ENCODE assay signal across 8 cellular contexts in genomic region chr16:2296662-2297505, GRCh38. TPM values are rescaled to one million over a fixed set of nuclear protein-coding genes. Genes with fewer than 3 reads are reported as not detected.
DNase-seq lines count a peak whose midpoint lies in the region; ATAC-seq, FAIRE-seq and TF ChIP-seq lines count a peak whose summit lies in the region.

No MANE protein-coding gene starts in this region.

- TF ChIP-seq RAD21 in A549 (conservative IDR thresholded peaks at IDR 0.05 in 1 of 2, IDR thresholded peaks at IDR 0.05 in 1 of 2), result peak in 1 of 2 experiments; percentile 64; a peak in 2 of 5 replicates

- DNase-seq in A549 (ENCODE audit: low read depth in 1 of 2, low spot score in 1 of 2), result peak; percentile 22 to 62
- DNase-seq in GM10266 (ENCODE audit: extremely low spot score), result peak; percentile 70
- DNase-seq in glutamatergic neuron, result peak; percentile 45
- peak; percentile 63 for DNase-seq in stimulated activated CD8-positive, alpha-beta memory T cell treated with anti-CD3 and anti-CD28 coated beads, Interleukin-4, amount 100 ng/mL, for 48 hours

- ATAC-seq in A549 (peak; percentile 65 to 90; a peak in 5 of 6 replicates), SK-N-SH treated with all-trans-retinoic acid at 6 μM for 48 hours (peak; percentile 88), GM21447 (IDR thresholded peaks at IDR 0.05; ENCODE audit: unreplicated experiment) (no peak), GM18909 (IDR thresholded peaks at IDR 0.05; ENCODE audit: poor library complexity, unreplicated experiment) (no peak)
- no peak for ATAC-seq in stimulated activated memory B cell treated with anti-CD40 and anti-IgM and Interleukin-4, amounts not matched to agents 10 μg/mL and 1 μg/mL and 100 μg/mL, for 72 hours

- 85% methylated on average over 21 of the region's 23 CpGs for WGBS in A549 (ENCODE audit: missing lambda C conversion rate)

- no peaks in the 10 kb centered on the region for H3K9me3 ChIP-seq in A549

- H3K4me1 Mint-ChIP-seq in glutamatergic neuron (ENCODE audit: low read depth, unreplicated experiment), result no peaks in the 10 kb centered on the region
- peaks cover 4% of the 10 kb centered on the region for H3K4me1 Mint-ChIP-seq in stimulated activated memory B cell treated with anti-CD40 and anti-IgM and Interleukin-4, amounts not matched to agents 10 μg/mL and 1 μg/mL and 100 μg/mL, for 72 hours

- no peaks in the 10 kb centered on the region for H3K4me1 ChIP-seq in A549

- H3K36me3 Mint-ChIP-seq in glutamatergic neuron (ENCODE audit: unreplicated experiment), result no peaks in the 10 kb centered on the region
- no peaks in the 10 kb centered on the region for H3K36me3 Mint-ChIP-seq in stimulated activated memory B cell treated with anti-CD40 and anti-IgM and Interleukin-4, amounts not matched to agents 10 μg/mL and 1 μg/mL and 100 μg/mL, for 72 hours

- H3K9me3 Mint-ChIP-seq in glutamatergic neuron (ENCODE audit: unreplicated experiment), result no peaks in the 10 kb centered on the region
- H3K9me3 Mint-ChIP-seq in stimulated activated memory B cell treated with anti-CD40 and anti-IgM and Interleukin-4, amounts not matched to agents 10 μg/mL and 1 μg/mL and 100 μg/mL, for 72 hours, result no peaks in the 10 kb centered on the region

- TF ChIP-seq POLR2A in A549 (IDR thresholded peaks at IDR 0.05; ENCODE audit: low read length), result no peak

- TF ChIP-seq EP300 in A549 (IDR thresholded peaks at IDR 0.05), result no peak

- H3K4me3 Mint-ChIP-seq in glutamatergic neuron (ENCODE audit: unreplicated experiment), result no peak overlapping the region
- H3K4me3 Mint-ChIP-seq in stimulated activated memory B cell treated with anti-CD40 and anti-IgM and Interleukin-4, amounts not matched to agents 10 μg/mL and 1 μg/mL and 100 μg/mL, for 72 hours, result no peak overlapping the region

- no peak overlapping the region for H3K27ac ChIP-seq in A549

- CTCF ChIA-PET in A549 (lab: Yijun Ruan, JAX), result interaction anchor here (0.6 to 2.9 kb wide), 9 partner anchors 9 to 301 kb away, joined by 3 to 13 read pairs (median 4); partner anchors contain the start of gene ABCA3

- FAIRE-seq in A549 (lab: Jason Lieb, UNC), result no peak

- H3K4me3 ChIP-seq in A549, result no peak overlapping the region

- peak; percentile 39; the same call in 1 of the 3 replicates for TF ChIP-seq CTCF in A549 (IDR thresholded peaks at IDR 0.05)
- TF ChIP-seq CTCF in GM10266 (IDR thresholded peaks at IDR 0.05; ENCODE audit: control insufficient read depth, insufficient read depth, low read depth, missing control alignments), result peak; percentile 69
- peak; percentile 21 for TF ChIP-seq CTCF in glutamatergic neuron (IDR thresholded peaks at IDR 0.05; ENCODE audit: partially characterized antibody, unreplicated experiment)

- H3K4me2 ChIP-seq in A549, result no peak overlapping the region

- H3K27me3 Mint-ChIP-seq in glutamatergic neuron (ENCODE audit: unreplicated experiment), result peaks cover 2% of the 10 kb centered on the region
- H3K27me3 Mint-ChIP-seq in stimulated activated memory B cell treated with anti-CD40 and anti-IgM and Interleukin-4, amounts not matched to agents 10 μg/mL and 1 μg/mL and 100 μg/mL, for 72 hours, result no peaks in the 10 kb centered on the region

- POLR2A ChIA-PET in A549 (lab: Yijun Ruan, JAX), result interaction anchor here (0.6 kb wide), 1 partner anchor 116 kb away, joined by 3 read pairs; no protein-coding TSS in a partner anchor

- no peak overlapping the region for H3K27ac Mint-ChIP-seq in glutamatergic neuron (ENCODE audit: unreplicated experiment)
- H3K27ac Mint-ChIP-seq in stimulated activated memory B cell treated with anti-CD40 and anti-IgM and Interleukin-4, amounts not matched to agents 10 μg/mL and 1 μg/mL and 100 μg/mL, for 72 hours, result no peak overlapping the region

TF ChIP-seq in A549, 52 proteins besides CTCF, POLR2A, EP300 and RAD21:
- TF ChIP-seq SMC3 (IDR thresholded peaks at IDR 0.05) (peak; percentile 30; the same call in 1 of the 3 replicates), CBX2 (IDR thresholded peaks at IDR 0.05; ENCODE audit: borderline replicate concordance, low read depth) (no peak)

TF ChIP-seq in SK-N-SH treated with all-trans-retinoic acid at 6 μM for 48 hours, 23 proteins besides CTCF, POLR2A, EP300 and RAD21 (continues in another document):
- TF ChIP-seq CSDC2 (CRISPR knock-in tag; IDR thresholded peaks at IDR 0.05) (no peak), ESRRG (CRISPR knock-in tag; IDR thresholded peaks at IDR 0.05) (no peak), GLIS3 (CRISPR knock-in tag; IDR thresholded peaks at IDR 0.05) (no peak), ZFP3 (CRISPR knock-in tag; IDR thresholded peaks at IDR 0.05) (no peak), PATZ1 (CRISPR knock-in tag; IDR thresholded peaks at IDR 0.05; ENCODE audit: borderline replicate concordance) (no peak), ZNF8 (CRISPR knock-in tag; IDR thresholded peaks at IDR 0.05) (no peak), PPARA (CRISPR knock-in tag; IDR thresholded peaks at IDR 0.05; ENCODE audit: borderline replicate concordance) (no peak), TCF4 (CRISPR knock-in tag; IDR thresholded peaks at IDR 0.05; ENCODE audit: borderline replicate concordance) (no peak), BACH2 (CRISPR knock-in tag; IDR thresholded peaks at IDR 0.05; ENCODE audit: borderline replicate concordance) (no peak), ISL1 (CRISPR knock-in tag; IDR thresholded peaks at IDR 0.05) (no peak), SNAI2 (CRISPR knock-in tag; IDR thresholded peaks at IDR 0.05) (no peak), ARNTL (CRISPR knock-in tag; IDR thresholded peaks at IDR 0.05; ENCODE audit: borderline replicate concordance, low read depth) (no peak), ZNF70 (CRISPR knock-in tag; IDR thresholded peaks at IDR 0.05) (no peak)
- TF ChIP-seq, protein P1, sequence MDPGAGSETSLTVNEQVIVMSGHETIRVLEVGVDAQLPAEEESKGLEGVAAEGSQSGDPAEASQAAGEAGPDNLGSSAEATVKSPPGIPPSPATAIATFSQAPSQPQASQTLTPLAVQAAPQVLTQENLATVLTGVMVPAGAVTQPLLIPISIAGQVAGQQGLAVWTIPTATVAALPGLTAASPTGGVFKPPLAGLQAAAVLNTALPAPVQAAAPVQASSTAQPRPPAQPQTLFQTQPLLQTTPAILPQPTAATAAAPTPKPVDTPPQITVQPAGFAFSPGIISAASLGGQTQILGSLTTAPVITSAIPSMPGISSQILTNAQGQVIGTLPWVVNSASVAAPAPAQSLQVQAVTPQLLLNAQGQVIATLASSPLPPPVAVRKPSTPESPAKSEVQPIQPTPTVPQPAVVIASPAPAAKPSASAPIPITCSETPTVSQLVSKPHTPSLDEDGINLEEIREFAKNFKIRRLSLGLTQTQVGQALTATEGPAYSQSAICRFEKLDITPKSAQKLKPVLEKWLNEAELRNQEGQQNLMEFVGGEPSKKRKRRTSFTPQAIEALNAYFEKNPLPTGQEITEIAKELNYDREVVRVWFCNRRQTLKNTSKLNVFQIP (CRISPR knock-in tag; IDR thresholded peaks at IDR 0.05; ENCODE audit: borderline replicate concordance, low read depth), result no peak
- TF ChIP-seq, protein P2, sequence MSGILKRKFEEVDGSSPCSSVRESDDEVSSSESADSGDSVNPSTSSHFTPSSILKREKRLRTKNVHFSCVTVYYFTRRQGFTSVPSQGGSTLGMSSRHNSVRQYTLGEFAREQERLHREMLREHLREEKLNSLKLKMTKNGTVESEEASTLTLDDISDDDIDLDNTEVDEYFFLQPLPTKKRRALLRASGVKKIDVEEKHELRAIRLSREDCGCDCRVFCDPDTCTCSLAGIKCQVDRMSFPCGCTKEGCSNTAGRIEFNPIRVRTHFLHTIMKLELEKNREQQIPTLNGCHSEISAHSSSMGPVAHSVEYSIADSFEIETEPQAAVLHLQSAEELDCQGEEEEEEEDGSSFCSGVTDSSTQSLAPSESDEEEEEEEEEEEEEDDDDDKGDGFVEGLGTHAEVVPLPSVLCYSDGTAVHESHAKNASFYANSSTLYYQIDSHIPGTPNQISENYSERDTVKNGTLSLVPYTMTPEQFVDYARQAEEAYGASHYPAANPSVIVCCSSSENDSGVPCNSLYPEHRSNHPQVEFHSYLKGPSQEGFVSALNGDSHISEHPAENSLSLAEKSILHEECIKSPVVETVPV (CRISPR knock-in tag; IDR thresholded peaks at IDR 0.05), result no peak

RNA-seq across cellular contexts. Expression of gene RNPS1, which starts 29.0 kb away (rescaled TPM):
- polyA plus RNA-seq in A549 (2011; rRNA removed) (163 and 183 TPM in 2 replicates), A549 (2017; fragmentation: RNase III; extraction: RNeasy Plus Mini Kit Qiagen cat#74134 plus additional on column Dnase treatment) (197 to 206 TPM (median 200 TPM) in 3 replicates)
- 367 and 387 TPM in 2 replicates for polyA plus RNA-seq in A549 (2012; cell fraction: cytosol; rRNA removed)
- 367 and 375 TPM in 2 replicates for polyA plus RNA-seq in A549 (2012; cell fraction: nucleus; rRNA removed)
- polyA minus RNA-seq in A549 (2011; rRNA and poly(A)+ RNA removed), result 167 and 168 TPM in 2 replicates
- total RNA-seq in glutamatergic neuron (ENCODE audit: unreplicated experiment), result 220 TPM

RNA-seq across cellular contexts. Expression of gene ABCA3, which starts 43.6 kb away (rescaled TPM):
- polyA plus RNA-seq in A549 (2011; rRNA removed), result 6.4 and 7.6 TPM in 2 replicates
- polyA plus RNA-seq in A549 (2012; cell fraction: cytosol; rRNA removed), result 5.8 and 7.5 TPM in 2 replicates
- 17.3 and 20.9 TPM in 2 replicates for polyA plus RNA-seq in A549 (2012; cell fraction: nucleus; rRNA removed)
- 8.6 to 10.7 TPM (median 9.9 TPM) in 3 replicates for polyA plus RNA-seq in A549 (2017; fragmentation: RNase III; extraction: RNeasy Plus Mini Kit Qiagen cat#74134 plus additional on column Dnase treatment)
- polyA minus RNA-seq in A549 (2011; rRNA and poly(A)+ RNA removed), result 12.8 and 13.3 TPM in 2 replicates
- total RNA-seq in glutamatergic neuron (ENCODE audit: unreplicated experiment), result 110 TPM

RNA-seq across cellular contexts. Expression of gene ECI1, which starts 45.5 kb away (rescaled TPM):
- polyA plus RNA-seq in A549 (2011; rRNA removed), result 41.8 and 47.9 TPM in 2 replicates
- polyA plus RNA-seq in A549 (2012; cell fraction: cytosol; rRNA removed), result 118 and 153 TPM in 2 replicates
- polyA plus RNA-seq in A549 (2012; cell fraction: nucleus; rRNA removed), result 126 and 163 TPM in 2 replicates
- 40.9 to 41.9 TPM (median 41.5 TPM) in 3 replicates for polyA plus RNA-seq in A549 (2017; fragmentation: RNase III; extraction: RNeasy Plus Mini Kit Qiagen cat#74134 plus additional on column Dnase treatment)
- 14.4 and 21.3 TPM in 2 replicates for polyA minus RNA-seq in A549 (2011; rRNA and poly(A)+ RNA removed)
- 50.9 TPM for total RNA-seq in glutamatergic neuron (ENCODE audit: unreplicated experiment)

Comparison
In these comparisons a context has a peak if more than half of its experiments do, and no peak if none do; other contexts are left out.
1. ATAC-seq: peak in A549 (2 of 2) and SK-N-SH treated with all-trans-retinoic acid at 6 μM for 48 hours (single experiment); none in GM21447 (single experiment), GM18909 (single experiment) and stimulated activated memory B cell treated with anti-CD40 and anti-IgM and Interleukin-4, amounts not matched to agents 10 μg/mL and 1 μg/mL and 100 μg/mL, for 72 hours (single experiment).
2. Peak in every context shown above with its lines, with median percentiles within 50 percentile points of each other: DNase-seq and CTCF ChIP-seq.